7 cellular contexts compared by ENCODE assay signal in the genomic region with DNA sequence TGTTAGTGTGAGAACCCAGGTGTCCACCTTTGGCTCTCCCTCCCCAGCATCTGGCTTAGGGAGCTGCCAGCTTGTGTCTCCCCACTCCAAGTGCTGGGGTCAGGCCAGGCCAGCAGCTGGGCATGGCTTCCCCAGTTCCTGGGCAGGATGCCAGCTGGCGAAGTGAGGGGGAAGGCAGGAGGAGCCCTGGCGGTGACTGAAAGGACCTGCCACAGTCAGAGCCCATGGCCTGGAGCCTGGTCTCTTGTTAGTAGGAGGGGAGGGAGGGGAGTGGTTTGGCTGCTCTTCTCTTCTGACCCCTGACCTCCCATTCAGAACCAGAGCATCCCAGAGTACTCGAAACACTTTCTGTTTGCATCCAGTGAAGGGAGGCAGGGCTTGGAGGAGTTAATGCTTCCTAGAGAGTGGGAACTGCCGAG. TPM values are rescaled to one million over a fixed set of nuclear protein-coding genes. Genes with fewer than 3 reads are reported as not detected.
DNase-seq lines count a peak whose midpoint lies in the region; ATAC-seq and TF ChIP-seq lines count a peak whose summit lies in the region.

No MANE protein-coding gene starts in this region.

- H3K4me3 Mint-ChIP-seq in WTC11: no peak overlapping the region
- no peak overlapping the region for H3K4me3 Mint-ChIP-seq in endodermal cell

- H3K27me3 ChIP-seq in endodermal cell (ENCODE audit: control insufficient read depth, insufficient read depth, low read length, poor library complexity, severe bottlenecking): no peaks in the 10 kb centered on the region
- H3K27me3 ChIP-seq in subcutaneous abdominal adipose tissue (ENCODE audit: control insufficient read depth in 5 of 5, insufficient read depth in 4 of 5, low read length in 5 of 5): peaks cover 0 to 8% (median 2%) of the 10 kb centered on the region in 5 donors

- ATAC-seq in WTC11: peak; percentile 46
- ATAC-seq in HG02610 (IDR thresholded peaks at IDR 0.05; ENCODE audit: unreplicated experiment): no peak

- peaks cover 24% of the 10 kb centered on the region for H3K36me3 ChIP-seq in endodermal cell (ENCODE audit: control insufficient read depth, insufficient read depth, low read length)
- peaks cover 0 to 23% (median 15%) of the 10 kb centered on the region in 5 donors for H3K36me3 ChIP-seq in subcutaneous abdominal adipose tissue (ENCODE audit: control insufficient read depth in 5 of 5, insufficient read depth in 5 of 5, low read length in 5 of 5)

- H3K27me3 Mint-ChIP-seq in WTC11 (ENCODE audit: low read depth): no peaks in the 10 kb centered on the region; the same call in 1 of the 2 replicates
- peaks cover 8% of the 10 kb centered on the region for H3K27me3 Mint-ChIP-seq in endodermal cell (ENCODE audit: insufficient read depth)

- H3K27ac ChIP-seq in endodermal cell (ENCODE audit: low read depth, low read length) (no peak overlapping the region), subcutaneous abdominal adipose tissue (ENCODE audit: low read depth, low read length) (peak overlapping the region; percentile 81)

- peak; percentile 45 for DNase-seq in GM12865 (ENCODE audit: low read depth)
- DNase-seq in NCI-H2107 (lab: John Stamatoyannopoulos, UW): peak; percentile 51
- peak; percentile 55 for DNase-seq in WTC11 (ENCODE audit: low spot score)
- peak; percentile 83 for DNase-seq in endodermal cell
- DNase-seq in lung microvascular endothelial cell (ENCODE audit: low read depth in 2 of 2): peak; percentile 77 to 88

- POLR2A ChIA-PET in WTC11 (lab: Charles Lee): no interaction called here

- WGBS in endodermal cell (ENCODE audit: insufficient coverage in 1 of 2, insufficient read length in 1 of 2), 2 experiments: 82% methylated on average over 4 of the region's 4 CpGs; no CpG with 5 or more reads in 1 of the 2 experiments

- no peak overlapping the region for H3K9ac ChIP-seq in endodermal cell (ENCODE audit: extremely low read depth, low read length, poor library complexity, severe bottlenecking)
- H3K9ac ChIP-seq in subcutaneous abdominal adipose tissue (ENCODE audit: low read length in 5 of 5): peak overlapping the region in 3 of 5 donors; percentile 0 to 59 (median 33)

- H3K27ac Mint-ChIP-seq in WTC11 (no peak overlapping the region), endodermal cell (no peak overlapping the region)

- CTCF ChIA-PET in WTC11 (lab: Charles Lee): interaction anchor here (1.0 to 1.5 kb wide), 2 partner anchors 32 to 157 kb away, joined by 3 to 4 read pairs; a partner anchor contains a TSS

- no peaks in the 10 kb centered on the region for H3K9me3 Mint-ChIP-seq in WTC11
- H3K9me3 Mint-ChIP-seq in endodermal cell: no peaks in the 10 kb centered on the region

- H3K4me3 ChIP-seq in GM12865 (ENCODE audit: low read depth, low read length) (no peak overlapping the region), endodermal cell (ENCODE audit: low read length) (no peak overlapping the region), subcutaneous abdominal adipose tissue (ENCODE audit: low read depth in 1 of 5, low read length in 5 of 5) (peak overlapping the region in 4 of 5 donors; percentile 61 to 79 (median 72))

- H3K36me3 Mint-ChIP-seq in WTC11: peaks cover 3% of the 10 kb centered on the region; the same call in 1 of the 2 replicates
- H3K36me3 Mint-ChIP-seq in endodermal cell (ENCODE audit: low read depth): peaks cover 25% of the 10 kb centered on the region

- peaks cover 9% of the 10 kb centered on the region for H3K4me1 ChIP-seq in endodermal cell (ENCODE audit: control insufficient read depth, insufficient read depth, low read length)
- peaks cover 14 to 50% (median 49%) of the 10 kb centered on the region in 5 donors for H3K4me1 ChIP-seq in subcutaneous abdominal adipose tissue (ENCODE audit: control insufficient read depth in 5 of 5, insufficient read depth in 5 of 5, low read length in 5 of 5)

- TF ChIP-seq CTCF in GM12865 (IDR thresholded peaks at IDR 0.05; ENCODE audit: insufficient read depth, low read depth, low read length, missing control alignments) (no peak), WTC11 (IDR thresholded peaks at IDR 0.05) (no peak), endodermal cell (conservative IDR thresholded peaks at IDR 0.05) (peak; percentile 46)

- H3K4me1 Mint-ChIP-seq in WTC11: peaks cover 8% of the 10 kb centered on the region
- peaks cover 4% of the 10 kb centered on the region for H3K4me1 Mint-ChIP-seq in endodermal cell

- H3K9me3 ChIP-seq in endodermal cell (ENCODE audit: control insufficient read depth, low read length) (no peaks in the 10 kb centered on the region), subcutaneous abdominal adipose tissue (ENCODE audit: control insufficient read depth in 5 of 5, low read length in 5 of 5) (no peaks in the 10 kb centered on the region)

TF ChIP-seq in WTC11, 78 proteins besides CTCF, POLR2A, EP300 and RAD21:
- no peak for TF ChIP-seq ZNF671 (CRISPR knock-in tag; IDR thresholded peaks at IDR 0.05)
- TF ChIP-seq, protein P1, sequence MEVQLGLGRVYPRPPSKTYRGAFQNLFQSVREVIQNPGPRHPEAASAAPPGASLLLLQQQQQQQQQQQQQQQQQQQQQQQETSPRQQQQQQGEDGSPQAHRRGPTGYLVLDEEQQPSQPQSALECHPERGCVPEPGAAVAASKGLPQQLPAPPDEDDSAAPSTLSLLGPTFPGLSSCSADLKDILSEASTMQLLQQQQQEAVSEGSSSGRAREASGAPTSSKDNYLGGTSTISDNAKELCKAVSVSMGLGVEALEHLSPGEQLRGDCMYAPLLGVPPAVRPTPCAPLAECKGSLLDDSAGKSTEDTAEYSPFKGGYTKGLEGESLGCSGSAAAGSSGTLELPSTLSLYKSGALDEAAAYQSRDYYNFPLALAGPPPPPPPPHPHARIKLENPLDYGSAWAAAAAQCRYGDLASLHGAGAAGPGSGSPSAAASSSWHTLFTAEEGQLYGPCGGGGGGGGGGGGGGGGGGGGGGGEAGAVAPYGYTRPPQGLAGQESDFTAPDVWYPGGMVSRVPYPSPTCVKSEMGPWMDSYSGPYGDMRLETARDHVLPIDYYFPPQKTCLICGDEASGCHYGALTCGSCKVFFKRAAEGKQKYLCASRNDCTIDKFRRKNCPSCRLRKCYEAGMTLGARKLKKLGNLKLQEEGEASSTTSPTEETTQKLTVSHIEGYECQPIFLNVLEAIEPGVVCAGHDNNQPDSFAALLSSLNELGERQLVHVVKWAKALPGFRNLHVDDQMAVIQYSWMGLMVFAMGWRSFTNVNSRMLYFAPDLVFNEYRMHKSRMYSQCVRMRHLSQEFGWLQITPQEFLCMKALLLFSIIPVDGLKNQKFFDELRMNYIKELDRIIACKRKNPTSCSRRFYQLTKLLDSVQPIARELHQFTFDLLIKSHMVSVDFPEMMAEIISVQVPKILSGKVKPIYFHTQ (CRISPR knock-in tag; IDR thresholded peaks at IDR 0.05): no peak
- no peak for TF ChIP-seq NFATC4 (CRISPR knock-in tag; IDR thresholded peaks at IDR 0.05)
- no peak for TF ChIP-seq MXD4 (CRISPR knock-in tag; IDR thresholded peaks at IDR 0.05; ENCODE audit: borderline replicate concordance)
- no peak for TF ChIP-seq FOXJ3 (CRISPR knock-in tag; IDR thresholded peaks at IDR 0.05; ENCODE audit: borderline replicate concordance)
- TF ChIP-seq, protein P2, sequence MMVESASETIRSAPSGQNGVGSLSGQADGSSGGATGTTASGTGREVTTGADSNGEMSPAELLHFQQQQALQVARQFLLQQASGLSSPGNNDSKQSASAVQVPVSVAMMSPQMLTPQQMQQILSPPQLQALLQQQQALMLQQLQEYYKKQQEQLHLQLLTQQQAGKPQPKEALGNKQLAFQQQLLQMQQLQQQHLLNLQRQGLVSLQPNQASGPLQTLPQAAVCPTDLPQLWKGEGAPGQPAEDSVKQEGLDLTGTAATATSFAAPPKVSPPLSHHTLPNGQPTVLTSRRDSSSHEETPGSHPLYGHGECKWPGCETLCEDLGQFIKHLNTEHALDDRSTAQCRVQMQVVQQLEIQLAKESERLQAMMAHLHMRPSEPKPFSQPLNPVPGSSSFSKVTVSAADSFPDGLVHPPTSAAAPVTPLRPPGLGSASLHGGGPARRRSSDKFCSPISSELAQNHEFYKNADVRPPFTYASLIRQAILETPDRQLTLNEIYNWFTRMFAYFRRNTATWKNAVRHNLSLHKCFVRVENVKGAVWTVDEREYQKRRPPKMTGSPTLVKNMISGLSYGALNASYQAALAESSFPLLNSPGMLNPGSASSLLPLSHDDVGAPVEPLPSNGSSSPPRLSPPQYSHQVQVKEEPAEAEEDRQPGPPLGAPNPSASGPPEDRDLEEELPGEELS (CRISPR knock-in tag; IDR thresholded peaks at IDR 0.05): no peak
- TF ChIP-seq TP53 (CRISPR knock-in tag; IDR thresholded peaks at IDR 0.05): no peak

RNA-seq across cellular contexts. Expression of a gene that starts 0.6 kb away (rescaled TPM):
- total RNA-seq in WTC11 (2021) (38.9 to 42.0 TPM (median 39.5 TPM) in 3 replicates), endodermal cell (10 to 100 TPM; 55.0 to 64.1 TPM), lung microvascular endothelial cell (58.0 and 58.7 TPM in 2 replicates)
- 66.3 TPM for polyA plus RNA-seq in endodermal cell (2013, experiment 1 of 2)
- polyA plus RNA-seq in endodermal cell (2013, experiment 2 of 2): 63.7 TPM

RNA-seq across cellular contexts. Expression of a gene that starts 26.9 kb away (rescaled TPM):
- total RNA-seq in WTC11 (2021) (0.83 to 1.8 TPM (median 0.94 TPM) in 3 replicates), endodermal cell (1 to 10 TPM; 1.1 to 1.6 TPM), lung microvascular endothelial cell (0.44 and 0.79 TPM in 2 replicates)
- polyA plus RNA-seq in endodermal cell (2013, experiment 1 of 2): 2.7 TPM
- 2.5 TPM for polyA plus RNA-seq in endodermal cell (2013, experiment 2 of 2)

RNA-seq across cellular contexts. Expression of a gene that starts 31.4 kb away (rescaled TPM):
- 14.0 to 15.2 TPM (median 14.3 TPM) in 3 replicates for total RNA-seq in WTC11 (2021)
- total RNA-seq in endodermal cell: 10 to 100 TPM; 10.6 to 12.9 TPM
- polyA plus RNA-seq in endodermal cell (2013, experiment 1 of 2): 10.5 TPM
- 8.3 TPM for polyA plus RNA-seq in endodermal cell (2013, experiment 2 of 2)
- 4.6 and 5.6 TPM in 2 replicates for total RNA-seq in lung microvascular endothelial cell

RNA-seq across cellular contexts. Expression of a gene that starts 31.8 kb away (rescaled TPM):
- total RNA-seq in WTC11 (2021) (41.8 to 46.3 TPM (median 43.4 TPM) in 3 replicates), endodermal cell (10 to 100 TPM; 38.9 to 44.8 TPM), lung microvascular endothelial cell (152 and 178 TPM in 2 replicates)
- polyA plus RNA-seq in endodermal cell (2013, experiment 1 of 2): 65.6 TPM
- polyA plus RNA-seq in endodermal cell (2013, experiment 2 of 2): 58.9 TPM

RNA-seq across cellular contexts. Expression of a gene that starts 34.3 kb away (rescaled TPM):
- total RNA-seq in WTC11 (2021): 2.9 to 3.9 TPM (median 3.6 TPM) in 3 replicates
- total RNA-seq in endodermal cell: 10 to 100 TPM; 16.8 to 26.8 TPM
- 24.6 TPM for polyA plus RNA-seq in endodermal cell (2013, experiment 1 of 2)
- polyA plus RNA-seq in endodermal cell (2013, experiment 2 of 2): 22.9 TPM
- 7.1 and 22.7 TPM in 2 replicates for total RNA-seq in lung microvascular endothelial cell

Comparison
In these comparisons a context has a peak if more than half of its experiments do, and no peak if none do; other contexts are left out.
1. H3K4me3 ChIP-seq: peak in subcutaneous abdominal adipose tissue (4 of 5); none in GM12865 (single experiment) and endodermal cell (single experiment).
2. Peak in every context shown above with its lines, with median percentiles within 50 percentile points of each other: DNase-seq.